ENCODE assay signal across 24 cellular contexts in genomic region chr6:7559196-7559595, GRCh38. TPM values are rescaled to one million over a fixed set of nuclear protein-coding genes. Genes with fewer than 3 reads are reported as not detected.
DNase-seq lines count a peak whose midpoint lies in the region; FAIRE-seq and TF ChIP-seq lines count a peak whose summit lies in the region.
"Had no signal": no experiment of that assay in that cellular context is flagged by ENCODE, and none has a peak within 500 bp of the region (broad histone marks: within the 10 kb centered on the region; RNA-seq: fewer than 3 reads in every experiment).

No MANE protein-coding gene starts in this region.

- intact Hi-C loops in mammary epithelial cell (cut with micrococcal nuclease) (no loop called here), prostate gland (cut with DNase I) (no loop called here)

- H3K9ac ChIP-seq in mammary epithelial cell (ENCODE audit: insufficient read depth, low read length) (peak overlapping the region; percentile 24), keratinocyte (ENCODE audit: control insufficient read depth, extremely low read depth, insufficient read depth, low read length) (no peak overlapping the region)

- peak; percentile 58 for DNase-seq in DMS53 treated with DMSO at 0.1 percent for 48 hours (lab: John Stamatoyannopoulos, UW; ENCODE audit: unreplicated experiment)
- DNase-seq in mammary epithelial cell = no peak
- DNase-seq in keratinocyte (ENCODE audit: low read depth, low spot score) = no peak
- DNase-seq in prostate gland (ENCODE audit: low spot score) = no peak
- DNase-seq in activated T-cell treated with anti-CD3 and anti-CD28 coated beads for 4 hours = no peak
- no peak for DNase-seq in HuH-7 (ENCODE audit: low spot score)
- no peak for DNase-seq in glomerular visceral epithelial cell (ENCODE audit: extremely low spot score)
- DNase-seq in hepatic stellate cell (ENCODE audit: low spot score) = no peak
- DNase-seq: activated CD4-positive, alpha-beta T cell treated with anti-CD3 and anti-CD28 coated beads, Interleukin-2, amount 10 ng/mL, durations not matched to agents 7 days and 5 days; activated T-cell treated with anti-CD3 and anti-CD28 coated beads, Interleukin-2, amount 50 U/mL, for 48 hours; AML-193; CD4-positive, CD25-positive, alpha-beta regulatory T cell; central memory CD4-positive, alpha-beta T cell; endodermal cell; HFFc6; naive B cell; NCI-H146; NCI-H446 treated with DMSO at 0.1 percent for 48 hours; nucleus accumbens; RPMI8226 had no signal

- H3K27ac ChIP-seq in mammary epithelial cell (ENCODE audit: insufficient read depth, low read depth, low read length) (peak overlapping the region; percentile 88), keratinocyte (ENCODE audit: control insufficient read depth, insufficient read depth, low read length) (peak overlapping the region; percentile 28), prostate gland (peak overlapping the region; percentile 61 to 67)
- H3K27ac ChIP-seq: A549, SK-N-MC had no signal

- H4K20me1 ChIP-seq in mammary epithelial cell (ENCODE audit: insufficient read depth, low read length) (no peaks in the 10 kb centered on the region), keratinocyte (ENCODE audit: control insufficient read depth, extremely low read depth, insufficient read depth, low read length) (peaks cover 12% of the 10 kb centered on the region)

- no TSS peak for BruUV-seq in mammary epithelial cell (replicated peaks; lab: Mats Ljungman, UMichigan)

- no peaks in the 10 kb centered on the region for H3K27me3 ChIP-seq in mammary epithelial cell (ENCODE audit: insufficient read depth, low read length)
- no peaks in the 10 kb centered on the region for H3K27me3 ChIP-seq in keratinocyte (ENCODE audit: control insufficient read depth, extremely low read depth, insufficient read depth, low read length)
- H3K27me3 ChIP-seq in prostate gland (replicated peaks; ENCODE audit: insufficient read depth) = no peaks in the 10 kb centered on the region

- dilution Hi-C loops in mammary epithelial cell (cut with HindIII; ENCODE audit: low sequenced_read_pairs) = loop anchor here (25.0 kb wide), 1 partner anchor 147 kb away; no protein-coding TSS in a partner anchor
- dilution Hi-C loops in keratinocyte (cut with MboI; ENCODE audit: extremely low pct_ligation_motif_present, low sequenced_read_pairs) = no loop called here

- TF ChIP-seq POLR2A in prostate gland (IDR thresholded peaks at IDR 0.05) = no peak

- H2AFZ ChIP-seq in mammary epithelial cell (ENCODE audit: low read depth, low read length) (no peak overlapping the region), keratinocyte (ENCODE audit: control insufficient read depth, low read length) (no peak overlapping the region)

- H3K4me1 ChIP-seq in mammary epithelial cell (ENCODE audit: insufficient read depth, low read length) = peaks cover 46% of the 10 kb centered on the region
- peaks cover 12% of the 10 kb centered on the region for H3K4me1 ChIP-seq in keratinocyte (ENCODE audit: control insufficient read depth, extremely low read depth, insufficient read depth, low read length)
- H3K4me1 ChIP-seq in prostate gland (replicated peaks) = peaks cover 9% of the 10 kb centered on the region
- H3K4me1 ChIP-seq: A549 had no signal

- 75% methylated on average over 6 of the region's 6 CpGs for WGBS in mammary epithelial cell (ENCODE audit: low coverage, missing lambda C conversion rate)
- 67% methylated on average over 6 of the region's 6 CpGs for WGBS in prostate gland

- H3K79me2 ChIP-seq in mammary epithelial cell (ENCODE audit: insufficient read depth, low read length) = peaks cover 90% of the 10 kb centered on the region
- peaks cover 86% of the 10 kb centered on the region for H3K79me2 ChIP-seq in keratinocyte (ENCODE audit: control insufficient read depth, insufficient read depth, low read length)

- TF ChIP-seq CTCF in mammary epithelial cell (conservative IDR thresholded peaks at IDR 0.05 in 1 of 2, IDR thresholded peaks at IDR 0.05 in 1 of 2; ENCODE audit: extremely low read depth in 1 of 2, insufficient read depth in 1 of 2, low read depth in 1 of 2, low read length in 2 of 2) (no peak), keratinocyte (optimal IDR thresholded peaks at IDR 0.05 in 1 of 3, IDR thresholded peaks at IDR 0.05 in 1 of 3, conservative IDR thresholded peaks at IDR 0.05 in 1 of 3; ENCODE audit: extremely low read depth in 1 of 3, insufficient read depth in 2 of 3, low read length in 3 of 3) (no peak), prostate gland (IDR thresholded peaks at IDR 0.05) (no peak)

- H3K9me3 ChIP-seq in mammary epithelial cell (replicated peaks; ENCODE audit: insufficient read depth, low read length) (no peaks in the 10 kb centered on the region), keratinocyte (ENCODE audit: control insufficient read depth, low read depth, low read length) (no peaks in the 10 kb centered on the region), prostate gland (no peaks in the 10 kb centered on the region)
- H3K9me3 ChIP-seq: A549 had no signal

- H3K4me3 ChIP-seq in mammary epithelial cell (replicated peaks in 1 of 3; ENCODE audit: insufficient read depth in 1 of 3, low read depth in 2 of 3, low read length in 3 of 3) = no peak overlapping the region
- H3K4me3 ChIP-seq in keratinocyte (ENCODE audit: control insufficient read depth in 2 of 3, extremely low read depth in 1 of 3, insufficient read depth in 2 of 3, low read depth in 1 of 3, low read length in 3 of 3) = no peak overlapping the region
- H3K4me3 ChIP-seq in prostate gland = no peak overlapping the region
- H3K4me3 ChIP-seq: A549, SK-N-MC had no signal

- peak overlapping the region; percentile 25 for H3K4me2 ChIP-seq in mammary epithelial cell (ENCODE audit: insufficient read depth, low read depth, low read length)
- no peak overlapping the region for H3K4me2 ChIP-seq in keratinocyte (ENCODE audit: control insufficient read depth, extremely low read depth, insufficient read depth, low read depth, low read length)
- H3K4me2 ChIP-seq: A549 had no signal

- H3K9me1 ChIP-seq in keratinocyte (ENCODE audit: control insufficient read depth, extremely low read depth, insufficient read depth, low read length) = peaks cover 2% of the 10 kb centered on the region

- in situ Hi-C loops in mammary epithelial cell (cut with MboI; ENCODE audit: low sequenced_read_pairs in 2 of 2) = loop anchor here in 1 of 2 donors (10.0 kb wide), 1 partner anchor 134 kb away; no protein-coding TSS in a partner anchor

- FAIRE-seq in keratinocyte (lab: Jason Lieb, UNC) = no peak
- FAIRE-seq: A549, astrocyte, H1 had no signal

- CTCF ChIA-PET in mammary epithelial cell (lab: Charles Lee; ENCODE audit: low non-redundant PET) = interaction anchor here (0.6 kb wide), 1 partner anchor 10 kb away, joined by 3 read pairs; no protein-coding TSS in a partner anchor

- peaks cover 53% of the 10 kb centered on the region for H3K36me3 ChIP-seq in mammary epithelial cell (ENCODE audit: insufficient read depth, low read length)
- H3K36me3 ChIP-seq in keratinocyte (ENCODE audit: control insufficient read depth in 2 of 2, extremely low read depth in 1 of 2, insufficient read depth in 2 of 2, low read length in 2 of 2) = peaks cover 53 to 64% of the 10 kb centered on the region in 2 experiments
- H3K36me3 ChIP-seq in prostate gland = no peaks in the 10 kb centered on the region

RNA-seq across cellular contexts. Expression of gene DSP, which starts 17.7 kb away (rescaled TPM):
- 100 to 1,000 TPM; 397 to 468 TPM for total RNA-seq in mammary epithelial cell
- polyA plus RNA-seq in mammary epithelial cell = 93.5 TPM
- polyA minus RNA-seq in mammary epithelial cell = 473 TPM
- 254 to 286 TPM (median 255 TPM) in 3 replicates for polyA plus RNA-seq in keratinocyte
- polyA plus RNA-seq in keratinocyte (2011; ENCODE audit: low read depth) = 2,196 TPM
- 184 and 222 TPM in 2 replicates for polyA plus RNA-seq in keratinocyte (2011; cell fraction: cytosol; rRNA removed)
- 932 and 1,129 TPM in 2 replicates for polyA plus RNA-seq in keratinocyte (2011; cell fraction: nucleus; rRNA removed)
- 346 and 943 TPM in 2 replicates for polyA plus RNA-seq in keratinocyte (2012; ENCODE audit: low replicate concordance)
- polyA minus RNA-seq in keratinocyte = 431 to 618 TPM (median 497 TPM) in 3 replicates
- 239 TPM for polyA minus RNA-seq in keratinocyte (2011; cell fraction: cytosol; rRNA and poly(A)+ RNA removed)
- 1,008 and 1,842 TPM in 2 replicates for polyA minus RNA-seq in keratinocyte (2011; cell fraction: nucleus; rRNA and poly(A)+ RNA removed)
- 100 to 1,000 TPM in 1 of 2 donors, 10 to 100 TPM in 1; 60.6 to 211 TPM for total RNA-seq in prostate gland
- total RNA-seq: CD4-positive, CD25-positive, alpha-beta regulatory T cell had no signal

RNA-seq across cellular contexts. Expression of gene SNRNP48, which starts 30.8 kb away (rescaled TPM):
- total RNA-seq in mammary epithelial cell (10 to 100 TPM in 1 of 2 donors, 1 to 10 TPM in 1; 8.8 to 11.7 TPM), prostate gland (10 to 100 TPM; 13.1 to 19.9 TPM)
- polyA plus RNA-seq in mammary epithelial cell (5.6 TPM), keratinocyte (5.9 to 12.2 TPM (median 6.1 TPM) in 3 replicates)
- polyA minus RNA-seq in mammary epithelial cell (0.47 TPM), keratinocyte (1.7 to 7.5 TPM (median 4.0 TPM) in 3 replicates)
- 25.0 TPM for polyA plus RNA-seq in keratinocyte (2011; ENCODE audit: low read depth)
- polyA plus RNA-seq in keratinocyte (2011; cell fraction: cytosol; rRNA removed) = 3.5 and 7.5 TPM in 2 replicates
- 7.5 and 10.1 TPM in 2 replicates for polyA plus RNA-seq in keratinocyte (2011; cell fraction: nucleus; rRNA removed)
- polyA plus RNA-seq in keratinocyte (2012; ENCODE audit: low replicate concordance) = 7.1 and 8.8 TPM in 2 replicates
- 5.9 TPM for polyA minus RNA-seq in keratinocyte (2011; cell fraction: cytosol; rRNA and poly(A)+ RNA removed)
- 3.8 and 8.3 TPM in 2 replicates for polyA minus RNA-seq in keratinocyte (2011; cell fraction: nucleus; rRNA and poly(A)+ RNA removed)

Comparison
In these comparisons a context has a peak if more than half of its experiments do, and no peak if none do; other contexts are left out.
1. H3K27ac ChIP-seq: peak in every context shown above with its lines; median percentile 88 in mammary epithelial cell; 64 in prostate gland; 28 in keratinocyte.